ENCODE assay signal across 2 cellular contexts in the genomic region with DNA sequence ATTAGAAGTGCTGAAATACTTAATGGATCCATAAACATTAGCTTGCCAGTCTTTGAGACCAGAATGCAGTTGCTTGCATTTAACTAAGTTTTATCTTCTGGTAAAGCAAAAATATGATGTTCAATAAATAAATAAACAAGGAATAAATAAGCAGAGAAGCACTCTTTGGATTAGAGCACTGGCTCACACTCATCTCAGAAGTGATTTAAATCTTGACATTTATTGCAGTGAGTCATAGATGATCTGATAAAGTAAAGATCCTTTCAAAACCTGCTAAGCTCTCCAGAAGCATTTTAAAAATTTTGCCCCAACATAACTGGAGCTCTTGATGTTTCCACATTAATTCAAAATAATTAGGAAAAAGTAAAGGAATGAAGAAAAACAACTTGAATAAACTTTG.
TF ChIP-seq lines count a peak whose summit lies in the region.

No MANE protein-coding gene starts in this region.

TF ChIP-seq in A549, 52 proteins besides CTCF, POLR2A, EP300 and RAD21 (continued from another document):
- TF ChIP-seq, protein P1, sequence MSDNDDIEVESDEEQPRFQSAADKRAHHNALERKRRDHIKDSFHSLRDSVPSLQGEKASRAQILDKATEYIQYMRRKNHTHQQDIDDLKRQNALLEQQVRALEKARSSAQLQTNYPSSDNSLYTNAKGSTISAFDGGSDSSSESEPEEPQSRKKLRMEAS (IDR thresholded peaks at IDR 0.05) = peak; percentile 29; the same call in 1 of the 2 replicates
- peak; percentile 95 for TF ChIP-seq GATA3 (IDR thresholded peaks at IDR 0.05; ENCODE audit: borderline replicate concordance)
- no peak for TF ChIP-seq CBX2 (IDR thresholded peaks at IDR 0.05; ENCODE audit: borderline replicate concordance, low read depth)
- TF ChIP-seq FOSL2 (IDR thresholded peaks at IDR 0.05) = peak; percentile 60
- peak; percentile 82 for TF ChIP-seq FOSL2 (CRISPR knock-in tag; IDR thresholded peaks at IDR 0.05)
- TF ChIP-seq POLR2AphosphoS2 (conservative IDR thresholded peaks at IDR 0.05; ENCODE audit: low read length) = no peak; the same call in 1 of the 2 replicates
- TF ChIP-seq JUNB (IDR thresholded peaks at IDR 0.05) = peak; percentile 62
- TF ChIP-seq KDM5A (IDR thresholded peaks at IDR 0.05) = no peak
- TF ChIP-seq, protein P2, sequence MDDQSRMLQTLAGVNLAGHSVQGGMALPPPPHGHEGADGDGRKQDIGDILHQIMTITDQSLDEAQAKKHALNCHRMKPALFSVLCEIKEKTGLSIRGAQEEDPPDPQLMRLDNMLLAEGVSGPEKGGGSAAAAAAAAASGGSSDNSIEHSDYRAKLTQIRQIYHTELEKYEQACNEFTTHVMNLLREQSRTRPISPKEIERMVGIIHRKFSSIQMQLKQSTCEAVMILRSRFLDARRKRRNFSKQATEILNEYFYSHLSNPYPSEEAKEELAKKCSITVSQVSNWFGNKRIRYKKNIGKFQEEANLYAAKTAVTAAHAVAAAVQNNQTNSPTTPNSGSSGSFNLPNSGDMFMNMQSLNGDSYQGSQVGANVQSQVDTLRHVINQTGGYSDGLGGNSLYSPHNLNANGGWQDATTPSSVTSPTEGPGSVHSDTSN (IDR thresholded peaks at IDR 0.05) = no peak
- TF ChIP-seq JUN (IDR thresholded peaks at IDR 0.05) = no peak
- TF ChIP-seq EHF (CRISPR knock-in tag; IDR thresholded peaks at IDR 0.05) = no peak

TF ChIP-seq in HEK293, 187 proteins besides CTCF, POLR2A, EP300 and RAD21 (continued from another document):
- TF ChIP-seq, protein P3, sequence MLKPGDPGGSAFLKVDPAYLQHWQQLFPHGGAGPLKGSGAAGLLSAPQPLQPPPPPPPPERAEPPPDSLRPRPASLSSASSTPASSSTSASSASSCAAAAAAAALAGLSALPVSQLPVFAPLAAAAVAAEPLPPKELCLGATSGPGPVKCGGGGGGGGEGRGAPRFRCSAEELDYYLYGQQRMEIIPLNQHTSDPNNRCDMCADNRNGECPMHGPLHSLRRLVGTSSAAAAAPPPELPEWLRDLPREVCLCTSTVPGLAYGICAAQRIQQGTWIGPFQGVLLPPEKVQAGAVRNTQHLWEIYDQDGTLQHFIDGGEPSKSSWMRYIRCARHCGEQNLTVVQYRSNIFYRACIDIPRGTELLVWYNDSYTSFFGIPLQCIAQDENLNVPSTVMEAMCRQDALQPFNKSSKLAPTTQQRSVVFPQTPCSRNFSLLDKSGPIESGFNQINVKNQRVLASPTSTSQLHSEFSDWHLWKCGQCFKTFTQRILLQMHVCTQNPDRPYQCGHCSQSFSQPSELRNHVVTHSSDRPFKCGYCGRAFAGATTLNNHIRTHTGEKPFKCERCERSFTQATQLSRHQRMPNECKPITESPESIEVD (tag by site-specific recombination; IDR thresholded peaks at IDR 0.05) = peak; percentile 71
- TF ChIP-seq, protein P4, sequence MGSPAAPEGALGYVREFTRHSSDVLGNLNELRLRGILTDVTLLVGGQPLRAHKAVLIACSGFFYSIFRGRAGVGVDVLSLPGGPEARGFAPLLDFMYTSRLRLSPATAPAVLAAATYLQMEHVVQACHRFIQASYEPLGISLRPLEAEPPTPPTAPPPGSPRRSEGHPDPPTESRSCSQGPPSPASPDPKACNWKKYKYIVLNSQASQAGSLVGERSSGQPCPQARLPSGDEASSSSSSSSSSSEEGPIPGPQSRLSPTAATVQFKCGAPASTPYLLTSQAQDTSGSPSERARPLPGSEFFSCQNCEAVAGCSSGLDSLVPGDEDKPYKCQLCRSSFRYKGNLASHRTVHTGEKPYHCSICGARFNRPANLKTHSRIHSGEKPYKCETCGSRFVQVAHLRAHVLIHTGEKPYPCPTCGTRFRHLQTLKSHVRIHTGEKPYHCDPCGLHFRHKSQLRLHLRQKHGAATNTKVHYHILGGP (tag by site-specific recombination; IDR thresholded peaks at IDR 0.05) = peak; percentile 55; the same call in 1 of the 2 replicates
- TF ChIP-seq ZNF621 (tag by site-specific recombination; IDR thresholded peaks at IDR 0.05) = no peak
- 0 out of 2 replicates have a peak, but pooled peaks have one; percentile 54 for TF ChIP-seq ZNF366 (tag by site-specific recombination; conservative IDR thresholded peaks at IDR 0.05)
- TF ChIP-seq ZNF530 (tag by site-specific recombination; IDR thresholded peaks at IDR 0.05; ENCODE audit: low read depth) = no peak
- TF ChIP-seq ZNF843 (tag by site-specific recombination; IDR thresholded peaks at IDR 0.05) = peak; percentile 33; the same call in 1 of the 2 replicates
